Comparison of ENCODE assay signal across 19 cellular contexts in the genomic region with DNA sequence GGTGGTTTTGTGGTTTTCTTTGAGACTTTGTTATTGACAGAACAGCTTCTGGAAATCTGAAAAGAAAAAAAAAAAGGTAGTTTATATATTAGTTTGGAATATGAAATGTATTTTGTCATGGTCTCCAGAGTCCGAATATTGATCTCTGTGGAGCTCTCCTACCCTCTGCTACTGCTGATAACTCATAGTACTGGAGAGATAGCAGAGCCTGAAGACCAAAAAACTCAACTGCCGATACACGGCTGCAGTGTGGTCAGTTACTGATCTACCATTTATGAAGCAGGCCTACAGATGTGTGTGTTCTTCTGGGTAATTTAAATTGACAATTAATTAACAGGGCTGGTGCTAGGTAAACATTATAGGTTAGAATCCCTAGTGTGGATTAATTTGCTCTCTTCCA.
"Had no signal": no experiment of that assay in that cellular context is flagged by ENCODE, and none has a peak within 500 bp of the region (broad histone marks: within the 10 kb centered on the region; RNA-seq: fewer than 3 reads in every experiment).

No MANE protein-coding gene starts in this region.

- H3K4me3 ChIP-seq: cardiac muscle cell, esophagus squamous epithelium, heart right ventricle, right atrium auricular region, suprapubic skin, transverse colon, vagina had no signal

- H3K27ac ChIP-seq: esophagus squamous epithelium, heart right ventricle, right atrium auricular region, suprapubic skin, transverse colon, vagina had no signal

- H3K9me3 ChIP-seq: esophagus squamous epithelium, heart right ventricle, right atrium auricular region, SK-N-SH, suprapubic skin, transverse colon, vagina had no signal

- H3K9me3 Mint-ChIP-seq: activated CD4-positive, alpha-beta T cell treated with anti-CD3 and anti-CD28 coated beads, Interleukin-2, amount 10 ng/mL, durations not matched to agents 7 days and 5 days; activated naive CD8-positive, alpha-beta T cell treated with anti-CD3 and anti-CD28 coated beads, Interleukin-2, amount 10 ng/mL, durations not matched to agents 7 days and 5 days; dendritic cell treated with granulocyte-macrophage colony-stimulating factor and Interleukin-4, amounts not matched to agents 40 ng/mL and 50 ng/mL, for 4 days had no signal

- H3K27me3 ChIP-seq: cardiac muscle cell, esophagus squamous epithelium, heart right ventricle, right atrium auricular region, suprapubic skin, transverse colon, vagina had no signal

- H3K27ac Mint-ChIP-seq: activated naive CD8-positive, alpha-beta T cell treated with anti-CD3 and anti-CD28 coated beads, Interleukin-2, amount 10 ng/mL, durations not matched to agents 7 days and 5 days; dendritic cell treated with granulocyte-macrophage colony-stimulating factor and Interleukin-4, amounts not matched to agents 40 ng/mL and 50 ng/mL, for 4 days had no signal

- H3K4me3 Mint-ChIP-seq: activated CD4-positive, alpha-beta T cell treated with anti-CD3 and anti-CD28 coated beads, Interleukin-2, amount 10 ng/mL, durations not matched to agents 7 days and 5 days; activated naive CD8-positive, alpha-beta T cell treated with anti-CD3 and anti-CD28 coated beads, Interleukin-2, amount 10 ng/mL, durations not matched to agents 7 days and 5 days; dendritic cell treated with granulocyte-macrophage colony-stimulating factor and Interleukin-4, amounts not matched to agents 40 ng/mL and 50 ng/mL, for 4 days had no signal

- ATAC-seq: heart right ventricle; left ventricle myocardium superior; stimulated activated naive CD8-positive, alpha-beta T cell treated with anti-CD3 and anti-CD28 coated beads, Interleukin-15, Interleukin-2, amounts not matched to agents 100 U/mL and 50 U/mL, for 24 hours had no signal

- DNase-seq: activated CD4-positive, alpha-beta T cell treated with anti-CD3 and anti-CD28 coated beads, Interleukin-2, amount 10 ng/mL, durations not matched to agents 7 days and 5 days; activated CD8-positive, alpha-beta memory T cell treated with anti-CD3 and anti-CD28 coated beads for 24 hours; activated naive CD8-positive, alpha-beta T cell treated with anti-CD3 and anti-CD28 coated beads, Interleukin-2, amount 10 ng/mL, durations not matched to agents 7 days and 5 days; amygdala; effector CD8-positive, alpha-beta T cell; esophagus squamous epithelium; heart right ventricle; left ventricle myocardium superior; nucleus accumbens; SK-N-SH; stimulated activated CD4-positive, alpha-beta T cell treated with anti-CD3 and anti-CD28 coated beads, Interleukin-2, amount 100 ng/mL, for 24 hours; stimulated activated naive CD8-positive, alpha-beta T cell treated with anti-CD3 and anti-CD28 coated beads, Interleukin-15, Interleukin-2, amounts not matched to agents 100 U/mL and 50 U/mL, for 24 hours; T1000; transverse colon had no signal

- H3K27me3 Mint-ChIP-seq: activated CD4-positive, alpha-beta T cell treated with anti-CD3 and anti-CD28 coated beads, Interleukin-2, amount 10 ng/mL, durations not matched to agents 7 days and 5 days; activated naive CD8-positive, alpha-beta T cell treated with anti-CD3 and anti-CD28 coated beads, Interleukin-2, amount 10 ng/mL, durations not matched to agents 7 days and 5 days; dendritic cell treated with granulocyte-macrophage colony-stimulating factor and Interleukin-4, amounts not matched to agents 40 ng/mL and 50 ng/mL, for 4 days had no signal
